ENCODE assay signal across 14 cellular contexts in genomic region chr13:110347088-110347487, GRCh38. TPM values are rescaled to one million over a fixed set of nuclear protein-coding genes. Genes with fewer than 3 reads are reported as not detected.
DNase-seq lines count a peak whose midpoint lies in the region; ATAC-seq and TF ChIP-seq lines count a peak whose summit lies in the region.
"Had no signal": no experiment of that assay in that cellular context is flagged by ENCODE, and none has a peak within 500 bp of the region (broad histone marks: within the 10 kb centered on the region; RNA-seq: fewer than 3 reads in every experiment).

No MANE protein-coding gene starts in this region.

- H3K27ac ChIP-seq in RWPE2 (ENCODE audit: poor library complexity, severe bottlenecking) (peak overlapping the region; percentile 99), neuronal stem cell (replicated peaks; ENCODE audit: low read length) (no peak overlapping the region), tibial artery (peak overlapping the region; percentile 92 to 93)

- peak overlapping the region; percentile 27 for H2AK5ac ChIP-seq in neuronal stem cell (ENCODE audit: low read depth, low read length)

- H3K4me1 Mint-ChIP-seq in endothelial cell (ENCODE audit: unreplicated experiment), result peaks cover 95% of the 10 kb centered on the region
- H3K4me1 Mint-ChIP-seq: naive thymus-derived CD4-positive, alpha-beta T cell had no signal

- H3K4me2 ChIP-seq in neuronal stem cell (ENCODE audit: insufficient read depth, low read length, poor library complexity, severe bottlenecking), result no peak overlapping the region

- H4K8ac ChIP-seq in neuronal stem cell (ENCODE audit: low read depth, low read length), result no peak overlapping the region

- H3K4me3 Mint-ChIP-seq in endothelial cell (ENCODE audit: unreplicated experiment), result peak overlapping the region; percentile 71
- H3K4me3 Mint-ChIP-seq: activated naive CD8-positive, alpha-beta T cell; activated T-cell treated with anti-CD3 and anti-CD28 coated beads, Interleukin-2, amount 50 U/mL, for 24 hours; naive thymus-derived CD4-positive, alpha-beta T cell had no signal

- H3K9me3 ChIP-seq in RWPE2 (ENCODE audit: severe bottlenecking) (no peaks in the 10 kb centered on the region), neuronal stem cell (replicated peaks in 1 of 2; ENCODE audit: control insufficient read depth in 2 of 2, insufficient read depth in 1 of 2, low read depth in 1 of 2, low read length in 2 of 2) (peaks cover 2 to 14% of the 10 kb centered on the region in 2 donors), tibial artery (no peaks in the 10 kb centered on the region)

- no peak for TF ChIP-seq CTCF in RWPE2 (IDR thresholded peaks at IDR 0.05; ENCODE audit: poor library complexity, severe bottlenecking)
- TF ChIP-seq CTCF in endothelial cell (IDR thresholded peaks at IDR 0.05; ENCODE audit: unreplicated experiment), result no peak
- TF ChIP-seq CTCF in tibial artery (IDR thresholded peaks at IDR 0.05), result no peak

- H3K27me3 ChIP-seq in RWPE2 (ENCODE audit: insufficient read depth, poor library complexity, severe bottlenecking), result no peaks in the 10 kb centered on the region
- H3K27me3 ChIP-seq in neuronal stem cell (ENCODE audit: control insufficient read depth in 3 of 3, insufficient read depth in 3 of 3, low read depth in 1 of 3, low read length in 3 of 3), result no peaks in the 10 kb centered on the region
- no peaks in the 10 kb centered on the region for H3K27me3 ChIP-seq in tibial artery

- no CpG with 5 or more reads among the region's 3 CpGs for WGBS in neuronal stem cell (ENCODE audit: extremely low coverage in 2 of 2, insufficient read length in 2 of 2, insufficient replicate concordance in 1 of 2), 2 donors

- H3K4me1 ChIP-seq in RWPE2 (ENCODE audit: insufficient read depth, poor library complexity, severe bottlenecking) (peaks cover 51% of the 10 kb centered on the region), neuronal stem cell (ENCODE audit: control insufficient read depth in 2 of 2, insufficient read depth in 1 of 2, low read depth in 1 of 2, low read length in 2 of 2) (peaks cover 4 to 8% of the 10 kb centered on the region in 2 donors), tibial artery (peaks cover 6 to 98% (median 57%) of the 10 kb centered on the region in 4 donors)

- H3K23ac ChIP-seq in neuronal stem cell (ENCODE audit: low read depth, low read length, poor library complexity), result peak overlapping the region; percentile 25

- no peak overlapping the region for H2BK12ac ChIP-seq in neuronal stem cell (ENCODE audit: low read length)

- H3K14ac ChIP-seq in neuronal stem cell (ENCODE audit: low read length), result no peak overlapping the region

- DNase-seq in RWPE2 (ENCODE audit: low spot score) (no peak), endothelial cell (ENCODE audit: low spot score) (no peak), neuronal stem cell (ENCODE audit: low spot score) (no peak), tibial artery (no peak), mucosa of gallbladder (ENCODE audit: low spot score) (no peak)
- DNase-seq in activated naive CD4-positive, alpha-beta T cell treated with anti-CD3 and anti-CD28 coated beads, Interleukin-2, amount 50 U/mL, for 16 hours, result no peak
- DNase-seq in activated T-cell treated with anti-CD3 and anti-CD28 coated beads, Interleukin-2, amount 50 U/mL, for 1 hour, result no peak
- DNase-seq: activated CD4-positive, alpha-beta T cell treated with anti-CD3 and anti-CD28 coated beads for 48 hours; activated T-cell treated with anti-CD3 and anti-CD28 coated beads, Interleukin-2, amount 50 U/mL, for 24 hours; caudate nucleus; naive thymus-derived CD4-positive, alpha-beta T cell; NCI-H1092 had no signal

- H3K18ac ChIP-seq in neuronal stem cell (ENCODE audit: low read length), result no peak overlapping the region

- H3K4me3 ChIP-seq in RWPE2 (ENCODE audit: severe bottlenecking) (no peak overlapping the region), neuronal stem cell (ENCODE audit: low read length in 2 of 2) (no peak overlapping the region), tibial artery (no peak overlapping the region)
- H3K4me3 ChIP-seq: K562 had no signal

- H3K27ac Mint-ChIP-seq in endothelial cell (ENCODE audit: unreplicated experiment), result peak overlapping the region; percentile 83
- H3K27ac Mint-ChIP-seq: activated naive CD8-positive, alpha-beta T cell; activated T-cell treated with anti-CD3 and anti-CD28 coated beads, Interleukin-2, amount 50 U/mL, for 24 hours; naive thymus-derived CD4-positive, alpha-beta T cell had no signal

- no peak overlapping the region for H2BK5ac ChIP-seq in neuronal stem cell (ENCODE audit: low read length)

- H3K9me3 Mint-ChIP-seq in endothelial cell (ENCODE audit: unreplicated experiment), result no peaks in the 10 kb centered on the region
- H3K9me3 Mint-ChIP-seq: activated T-cell treated with anti-CD3 and anti-CD28 coated beads, Interleukin-2, amount 50 U/mL, for 24 hours had no signal

- H3K4ac ChIP-seq in neuronal stem cell (ENCODE audit: low read length), result peak overlapping the region; percentile 10

- H3K36me3 Mint-ChIP-seq in endothelial cell (ENCODE audit: low read depth, unreplicated experiment), result peaks cover 54% of the 10 kb centered on the region
- H3K36me3 Mint-ChIP-seq: activated naive CD8-positive, alpha-beta T cell; naive thymus-derived CD4-positive, alpha-beta T cell had no signal

- no peak overlapping the region for H2BK15ac ChIP-seq in neuronal stem cell (ENCODE audit: low read length)

- H2BK120ac ChIP-seq in neuronal stem cell (ENCODE audit: low read depth, low read length), result no peak overlapping the region

- H3K9ac ChIP-seq in neuronal stem cell (ENCODE audit: low read depth, low read length, poor library complexity), result no peak overlapping the region

- intact Hi-C loops in tibial artery (cut with DNase I; ENCODE audit: low total_unique reads), result loop anchor here (5.0 kb wide), 1 partner anchor 65 kb away; no protein-coding TSS in a partner anchor

- H2AFZ ChIP-seq in neuronal stem cell (ENCODE audit: low read length), result no peak overlapping the region

- H3K79me1 ChIP-seq in neuronal stem cell (ENCODE audit: low read depth, low read length), result peaks cover 10% of the 10 kb centered on the region

- ATAC-seq in RWPE2 (ENCODE audit: low read depth), result no peak
- ATAC-seq: K562; naive thymus-derived CD4-positive, alpha-beta T cell had no signal

- no peak overlapping the region for H4K91ac ChIP-seq in neuronal stem cell (ENCODE audit: low read depth, low read length, poor library complexity)

- H3K36me3 ChIP-seq in RWPE2 (ENCODE audit: low read depth) (no peaks in the 10 kb centered on the region), neuronal stem cell (replicated peaks in 1 of 2; ENCODE audit: control insufficient read depth in 2 of 2, insufficient read depth in 2 of 2, low read length in 2 of 2) (peaks cover 0 to 34% of the 10 kb centered on the region in 2 donors), tibial artery (no peaks in the 10 kb centered on the region)

- H3K27me3 Mint-ChIP-seq in endothelial cell (ENCODE audit: unreplicated experiment), result peaks cover 14% of the 10 kb centered on the region

RNA-seq across cellular contexts. Expression of gene COL4A2, which starts 40.0 kb away (rescaled TPM):
- 1,556 TPM for total RNA-seq in endothelial cell (ENCODE audit: unreplicated experiment)
- polyA plus RNA-seq in neuronal stem cell (2013, experiment 1 of 2), result 117 TPM
- 118 TPM for polyA plus RNA-seq in neuronal stem cell (2013, experiment 2 of 2)
- total RNA-seq in mucosa of gallbladder, result 332 TPM
- polyA plus RNA-seq: naive thymus-derived CD4-positive, alpha-beta T cell had no signal

RNA-seq across cellular contexts. Expression of gene COL4A1, which starts 40.1 kb away (rescaled TPM):
- total RNA-seq in endothelial cell (ENCODE audit: unreplicated experiment) (2,720 TPM), mucosa of gallbladder (347 TPM)
- polyA plus RNA-seq in neuronal stem cell (2013, experiment 1 of 2), result 42.8 TPM
- 45.1 TPM for polyA plus RNA-seq in neuronal stem cell (2013, experiment 2 of 2)
- polyA plus RNA-seq: K562; naive thymus-derived CD4-positive, alpha-beta T cell had no signal
